11 cellular contexts compared by ENCODE assay signal in genomic region chr1:82819234-82819633, GRCh38.
DNase-seq lines count a peak whose midpoint lies in the region; ATAC-seq lines count a peak whose summit lies in the region.
"Had no signal": no experiment of that assay in that cellular context is flagged by ENCODE, and none has a peak within 500 bp of the region (broad histone marks: within the 10 kb centered on the region; RNA-seq: fewer than 3 reads in every experiment).

No MANE protein-coding gene starts in this region.

- no peak overlapping the region for H3K27ac ChIP-seq in CD4-positive, alpha-beta memory T cell (ENCODE audit: low read depth, low read length)

- ATAC-seq in GM18870 (IDR thresholded peaks at IDR 0.05; ENCODE audit: unreplicated experiment) (peak; percentile 82), HG03025 (IDR thresholded peaks at IDR 0.05; ENCODE audit: low FRiP score, unreplicated experiment) (peak; percentile 63)
- peak; percentile 42 for ATAC-seq in activated T-helper 17 cell treated with anti-CD3 and anti-CD28 coated beads, Interleukin-2, amount 50 U/mL, for 72 hours (replicated peaks)

- peak in 1 of 5 donors; percentile 5 for DNase-seq in CD4-positive, alpha-beta memory T cell
- DNase-seq in NCI-H2196 (lab: John Stamatoyannopoulos, UW; ENCODE audit: unreplicated experiment) = no peak
- DNase-seq in DMS153 treated with DMSO at 0.1 percent for 48 hours (lab: John Stamatoyannopoulos, UW; ENCODE audit: unreplicated experiment) = no peak
- DNase-seq in GOT3 (lab: John Stamatoyannopoulos, UW) = no peak
- no peak for DNase-seq in RKO (ENCODE audit: low spot score)
- DNase-seq: activated B cell treated with CpG ODN at 0.5 μM for 24 hours, Caco-2, kidney had no signal

- H3K9me3 ChIP-seq in CD4-positive, alpha-beta memory T cell (ENCODE audit: control insufficient read depth in 1 of 2, low read length in 2 of 2) = no peaks in the 10 kb centered on the region
- H3K9me3 ChIP-seq: Caco-2 had no signal

- H3K4me3 Mint-ChIP-seq in CD4-positive, alpha-beta memory T cell = peak overlapping the region in 7 of 8 donors; percentile 17 to 79 (median 57)
- H3K4me3 Mint-ChIP-seq in activated T-helper 17 cell treated with anti-CD3 and anti-CD28 coated beads, Interleukin-2, amount 50 U/mL, for 72 hours = peak overlapping the region; percentile 13
- H3K4me3 Mint-ChIP-seq: activated B cell treated with CpG ODN at 0.5 μM for 24 hours had no signal

- no peaks in the 10 kb centered on the region for H3K27me3 ChIP-seq in CD4-positive, alpha-beta memory T cell (ENCODE audit: insufficient read depth, low read length)

- no peaks in the 10 kb centered on the region for H3K36me3 ChIP-seq in CD4-positive, alpha-beta memory T cell (ENCODE audit: insufficient read depth, low read length)

- H3K4me1 Mint-ChIP-seq in CD4-positive, alpha-beta memory T cell = peaks cover 10 to 12% (median 11%) of the 10 kb centered on the region in 4 donors
- peaks cover 9% of the 10 kb centered on the region for H3K4me1 Mint-ChIP-seq in activated T-helper 17 cell treated with anti-CD3 and anti-CD28 coated beads, Interleukin-2, amount 50 U/mL, for 72 hours

- H3K4me1 ChIP-seq in CD4-positive, alpha-beta memory T cell (ENCODE audit: insufficient read depth, low read length) = no peaks in the 10 kb centered on the region
- H3K4me1 ChIP-seq: Caco-2 had no signal

- H3K27ac Mint-ChIP-seq in CD4-positive, alpha-beta memory T cell = no peak overlapping the region
- no peak overlapping the region for H3K27ac Mint-ChIP-seq in activated T-helper 17 cell treated with anti-CD3 and anti-CD28 coated beads, Interleukin-2, amount 50 U/mL, for 72 hours
- H3K27ac Mint-ChIP-seq: activated B cell treated with CpG ODN at 0.5 μM for 24 hours had no signal

- CTCF ChIA-PET in CD4-positive, alpha-beta memory T cell (lab: Charles Lee; ENCODE audit: partially characterized antibody) = no interaction called here

- POLR2A ChIA-PET in CD4-positive, alpha-beta memory T cell (lab: Charles Lee; ENCODE audit: partially characterized antibody) = no interaction called here

- intact Hi-C loops in CD4-positive, alpha-beta memory T cell (cut with micrococcal nuclease) = no loop called here

- peaks cover 0 to 11% (median 0%) of the 10 kb centered on the region in 8 donors for H3K9me3 Mint-ChIP-seq in CD4-positive, alpha-beta memory T cell
- no peaks in the 10 kb centered on the region for H3K9me3 Mint-ChIP-seq in activated T-helper 17 cell treated with anti-CD3 and anti-CD28 coated beads, Interleukin-2, amount 50 U/mL, for 72 hours

- no peaks in the 10 kb centered on the region for H3K36me3 Mint-ChIP-seq in CD4-positive, alpha-beta memory T cell
- H3K36me3 Mint-ChIP-seq in activated T-helper 17 cell treated with anti-CD3 and anti-CD28 coated beads, Interleukin-2, amount 50 U/mL, for 72 hours (ENCODE audit: low read depth) = no peaks in the 10 kb centered on the region

- H3K4me3 ChIP-seq in CD4-positive, alpha-beta memory T cell (ENCODE audit: low read length in 2 of 2) = no peak overlapping the region

- no peaks in the 10 kb centered on the region for H3K27me3 Mint-ChIP-seq in CD4-positive, alpha-beta memory T cell
- no peaks in the 10 kb centered on the region for H3K27me3 Mint-ChIP-seq in activated T-helper 17 cell treated with anti-CD3 and anti-CD28 coated beads, Interleukin-2, amount 50 U/mL, for 72 hours
- H3K27me3 Mint-ChIP-seq: activated B cell treated with CpG ODN at 0.5 μM for 24 hours had no signal
